Comparison of ENCODE assay signal across 23 cellular contexts in genomic region chr12:94178054-94178453, GRCh38. TPM values are rescaled to one million over a fixed set of nuclear protein-coding genes. Genes with fewer than 3 reads are reported as not detected.
A peak's percentile ranks its signal among the peaks of the same experiment; 100 is the strongest.
DNase-seq lines count a peak whose midpoint lies in the region; ATAC-seq, FAIRE-seq and TF ChIP-seq lines count a peak whose summit lies in the region.
"Had no signal": no experiment of that assay in that cellular context is flagged by ENCODE, and none has a peak within 500 bp of the region (broad histone marks: within the 10 kb centered on the region; RNA-seq: fewer than 3 reads in every experiment).

No MANE protein-coding gene starts in this region.

- no TSS peak for BruUV-seq in HepG2 (replicated peaks; lab: Mats Ljungman, UMichigan)

- H3K27ac ChIP-seq in HepG2 (ENCODE audit: extremely low read length, insufficient read depth, low read length), result no peak overlapping the region
- no peak overlapping the region for H3K27ac ChIP-seq in right lobe of liver
- H3K27ac ChIP-seq in neutrophil, result peak overlapping the region; percentile 88
- H3K27ac ChIP-seq: 22Rv1, A549, C4-2B had no signal

- no peak overlapping the region for H3K9ac ChIP-seq in HepG2 (ENCODE audit: insufficient read depth, low read depth, low read length)
- H3K9ac ChIP-seq: BLaER1 treated with 17β-estradiol and CSF1 and Interleukin-3, amounts not matched to agents 10 nM and 100 nM had no signal

- POLR2A ChIA-PET in HepG2 (lab: Yijun Ruan, JAX), result interaction anchor here (1.4 kb wide), 1 partner anchor 26 kb away, joined by 3 read pairs; no protein-coding TSS in a partner anchor

- no peak overlapping the region for H3K4me2 ChIP-seq in HepG2 (ENCODE audit: low read depth, low read length)
- H3K4me2 ChIP-seq: A549 had no signal

- TF ChIP-seq CTCF in HepG2 (CRISPR knock-in tag; IDR thresholded peaks at IDR 0.05) (no peak), right lobe of liver (IDR thresholded peaks at IDR 0.05) (no peak), neutrophil (IDR thresholded peaks at IDR 0.05) (no peak)

- H3K36me3 ChIP-seq in HepG2 (replicated peaks in 1 of 2; ENCODE audit: control insufficient read depth in 1 of 2, insufficient read depth in 2 of 2, low read length in 2 of 2), result 0 out of 5 replicates have a peak, but pooled peaks cover 0 to 1% of the 10 kb centered on the region in 2 experiments
- no peaks in the 10 kb centered on the region for H3K36me3 ChIP-seq in right lobe of liver
- peaks cover 16% of the 10 kb centered on the region for H3K36me3 ChIP-seq in neutrophil

- CTCF ChIA-PET in HepG2 (lab: Yijun Ruan, JAX; ENCODE audit: low intra/inter-chr PET ratio, low total read pairs), result no interaction called here

- TF ChIP-seq EP300 in HepG2 (IDR thresholded peaks at IDR 0.05; ENCODE audit: low read depth in 2 of 2, low read length in 2 of 2), result no peak
- TF ChIP-seq EP300 in HepG2 (CRISPR knock-in tag; IDR thresholded peaks at IDR 0.05; ENCODE audit: borderline replicate concordance), result no peak

- intact Hi-C loops in HepG2 (cut with micrococcal nuclease; ENCODE audit: unreplicated experiment) (no loop called here), right lobe of liver (cut with DNase I) (no loop called here), posterior cingulate gyrus (cut with DNase I) (no loop called here)

- TF ChIP-seq RAD21 in HepG2 (CRISPR knock-in tag; IDR thresholded peaks at IDR 0.05), result no peak

- TF ChIP-seq POLR2A in HepG2 (IDR thresholded peaks at IDR 0.05; ENCODE audit: insufficient read depth in 1 of 2, low read depth in 2 of 2, low read length in 2 of 2), result no peak
- TF ChIP-seq POLR2A in right lobe of liver (IDR thresholded peaks at IDR 0.05), result no peak

- H3K27me3 ChIP-seq in HepG2 (ENCODE audit: control insufficient read depth in 1 of 2, insufficient read depth in 2 of 2, low read length in 2 of 2) (no peaks in the 10 kb centered on the region), right lobe of liver (no peaks in the 10 kb centered on the region), neutrophil (no peaks in the 10 kb centered on the region)

- peaks cover 59% of the 10 kb centered on the region for H3K4me1 ChIP-seq in HepG2 (ENCODE audit: insufficient read depth, low read length)
- H3K4me1 ChIP-seq in right lobe of liver, result peaks cover 0 to 9% (median 3%) of the 10 kb centered on the region in 4 donors
- peaks cover 81 to 86% of the 10 kb centered on the region in 2 experiments for H3K4me1 ChIP-seq in neutrophil (ENCODE audit: control insufficient read depth in 1 of 2, insufficient read depth in 1 of 2, low read depth in 1 of 2, low read length in 1 of 2)

- in situ Hi-C loops in HepG2 (cut with HindIII; ENCODE audit: extremely low pct_ligation_motif_present, low pct_unique_long_range_greater_than_20kb) (no loop called here), KBM-7 (cut with MboI; ENCODE audit: low pct_unique_long_range_greater_than_20kb, low sequenced_read_pairs) (no loop called here)

- H3K4me3 ChIP-seq in HepG2 (replicated peaks in 1 of 3; ENCODE audit: insufficient read depth in 1 of 3, low read depth in 2 of 3, low read length in 3 of 3), result no peak overlapping the region
- H3K4me3 ChIP-seq in right lobe of liver, result no peak overlapping the region
- no peak overlapping the region for H3K4me3 ChIP-seq in neutrophil (ENCODE audit: low read depth in 1 of 2, low read length in 1 of 2)
- H3K4me3 ChIP-seq: A549; BLaER1 treated with 17β-estradiol and CSF1 and Interleukin-3, amounts not matched to agents 10 nM and 100 nM; GM12878 had no signal

- H4K20me1 ChIP-seq in HepG2 (ENCODE audit: insufficient read depth, low read length), result no peaks in the 10 kb centered on the region

- ATAC-seq in HepG2 (no peak), right lobe of liver (no peak)
- ATAC-seq: A549, GM12878 had no signal

- peaks cover 10% of the 10 kb centered on the region for H3K9me3 ChIP-seq in HepG2 (ENCODE audit: low read length)
- no peaks in the 10 kb centered on the region for H3K9me3 ChIP-seq in right lobe of liver
- H3K9me3 ChIP-seq in neutrophil, result no peaks in the 10 kb centered on the region

- H3K79me2 ChIP-seq in HepG2 (ENCODE audit: insufficient read depth, low read length), result no peaks in the 10 kb centered on the region

- DNase-seq in HepG2 (ENCODE audit: low spot score) (no peak), right lobe of liver (no peak), KBM-7 (no peak), posterior cingulate gyrus (no peak)
- DNase-seq: AML-193; CD4-positive, alpha-beta memory T cell; CD4-positive, CD25-positive, alpha-beta regulatory T cell; CD8-positive, alpha-beta memory T cell; COR-L47; DMS 273 treated with DMSO at 0.1 percent for 48 hours; DMS153; DMS53; DMS79; DND-41; EL had no signal

- FAIRE-seq in HepG2 (lab: Jason Lieb, UNC), result no peak
- FAIRE-seq: A549, GM12878, GM18507 had no signal

- H2AFZ ChIP-seq in HepG2 (ENCODE audit: low read length), result no peak overlapping the region

TF ChIP-seq in HepG2, 621 proteins besides CTCF, POLR2A, EP300 and RAD21:
- TF ChIP-seq ZNF160 (CRISPR knock-in tag; IDR thresholded peaks at IDR 0.05) (no peak), ZNF484 (CRISPR knock-in tag; IDR thresholded peaks at IDR 0.05; ENCODE audit: borderline replicate concordance, low read depth) (peak; percentile 98; the same call in 1 of the 2 replicates), ZZZ3 (CRISPR knock-in tag; IDR thresholded peaks at IDR 0.05; ENCODE audit: borderline replicate concordance) (no peak)

RNA-seq across cellular contexts. Expression of gene PLXNC1, which starts 29.7 kb away (rescaled TPM):
- total RNA-seq in HepG2 (2016; rRNA removed; fragmentation: Illumina TruSeq; extraction: Trizol) (7.3 and 11.2 TPM in 2 replicates), right lobe of liver (1 to 10 TPM; 1.6 to 7.0 (median 3.5) TPM)
- 8.1 and 9.0 TPM in 2 replicates for total RNA-seq in HepG2 (2016; cell fraction: cytosol; rRNA removed; fragmentation: Illumina TruSeq; extraction: Trizol; ENCODE audit: low read depth)
- 6.3 and 12.7 TPM in 2 replicates for total RNA-seq in HepG2 (2016; cell fraction: insoluble cytoplasmic fraction; rRNA removed; fragmentation: Illumina TruSeq; extraction: Trizol)
- total RNA-seq in HepG2 (2016; cell fraction: membrane; rRNA removed; fragmentation: Illumina TruSeq; extraction: Trizol), result 2.8 and 3.1 TPM in 2 replicates
- 20.3 and 30.3 TPM in 2 replicates for total RNA-seq in HepG2 (2016; cell fraction: nucleus; rRNA removed; fragmentation: Illumina TruSeq; extraction: Trizol)
- 6.0 and 6.6 TPM in 2 replicates for polyA plus RNA-seq in HepG2 (2011; rRNA removed)
- 2.7 and 3.6 TPM in 2 replicates for polyA plus RNA-seq in HepG2 (2011; cell fraction: cytosol; rRNA removed)
- polyA plus RNA-seq in HepG2 (2011; cell fraction: nucleus; rRNA removed), result 13.0 and 16.5 TPM in 2 replicates
- 4.8 and 5.2 TPM in 2 replicates for polyA plus RNA-seq in HepG2 (2012)
- polyA plus RNA-seq in HepG2 (2016; cell fraction: cytosol; fragmentation: Illumina TruSeq; extraction: Trizol; ENCODE audit: low read depth), result 0.16 and 0.22 TPM in 2 replicates
- 3.0 and 3.1 TPM in 2 replicates for polyA plus RNA-seq in HepG2 (2016; cell fraction: insoluble cytoplasmic fraction; fragmentation: Illumina TruSeq; extraction: Trizol; ENCODE audit: low read depth)
- 0.32 and 0.63 TPM in 2 replicates for polyA plus RNA-seq in HepG2 (2016; cell fraction: membrane; fragmentation: Illumina TruSeq; extraction: Trizol; ENCODE audit: low read depth)
- 13.8 and 13.9 TPM in 2 replicates for polyA plus RNA-seq in HepG2 (2016; cell fraction: nucleus; fragmentation: Illumina TruSeq; extraction: Trizol; ENCODE audit: insufficient read depth, low read depth)
- polyA minus RNA-seq in HepG2 (2011; rRNA and poly(A)+ RNA removed; ENCODE audit: low replicate concordance), result 0.37 and 27.7 TPM in 2 replicates
- polyA minus RNA-seq in HepG2 (2011; cell fraction: cytosol; rRNA and poly(A)+ RNA removed), result 6.3 and 6.7 TPM in 2 replicates
- 59.7 and 63.2 TPM in 2 replicates for polyA minus RNA-seq in HepG2 (2011; cell fraction: nucleus; rRNA and poly(A)+ RNA removed)
- total RNA-seq: G401 had no signal
